ENCODE assay signal across 15 cellular contexts in genomic region chr15:91984006-91984405, GRCh38.
DNase-seq lines count a peak whose midpoint lies in the region; TF ChIP-seq lines count a peak whose summit lies in the region.
"Had no signal": no experiment of that assay in that cellular context is flagged by ENCODE, and none has a peak within 500 bp of the region (broad histone marks: within the 10 kb centered on the region; RNA-seq: fewer than 3 reads in every experiment).

No MANE protein-coding gene starts in this region.

- H3K4me3 Mint-ChIP-seq in nephron progenitor cell, result no peak overlapping the region
- H3K4me3 Mint-ChIP-seq: CD14-positive monocyte; CD8-positive, alpha-beta T cell; H9 had no signal

- no peaks in the 10 kb centered on the region for H3K36me3 Mint-ChIP-seq in nephron progenitor cell (ENCODE audit: low read depth)
- H3K36me3 Mint-ChIP-seq: CD8-positive, alpha-beta T cell had no signal

- H3K27me3 ChIP-seq in ascending aorta (no peaks in the 10 kb centered on the region), vagina (no peaks in the 10 kb centered on the region)

- H3K36me3 ChIP-seq in ascending aorta (no peaks in the 10 kb centered on the region), vagina (no peaks in the 10 kb centered on the region)

- H3K9me3 ChIP-seq in ascending aorta (no peaks in the 10 kb centered on the region), vagina (no peaks in the 10 kb centered on the region)
- H3K9me3 ChIP-seq: A549 had no signal

- DNase-seq in ascending aorta (ENCODE audit: low spot score in 2 of 2) (no peak), coronary artery (ENCODE audit: low spot score) (no peak), nephron progenitor cell (peak; percentile 20), vagina (ENCODE audit: extremely low spot score in 2 of 2) (no peak), HCEC 1CT (no peak), cerebellar cortex (ENCODE audit: low spot score) (no peak)
- DNase-seq: CD8-positive, alpha-beta T cell; COR-L47; DMS153; DND-41; GDM1; GOT3; H9 had no signal

- H3K27ac ChIP-seq in ascending aorta, result peak overlapping the region; percentile 71 to 73
- peak overlapping the region; percentile 65 to 81 for H3K27ac ChIP-seq in coronary artery
- peak overlapping the region; percentile 7 for H3K27ac ChIP-seq in vagina
- H3K27ac ChIP-seq: A549 had no signal

- no peaks in the 10 kb centered on the region for H3K9me3 Mint-ChIP-seq in nephron progenitor cell
- H3K9me3 Mint-ChIP-seq: CD8-positive, alpha-beta T cell; H9 had no signal

- peaks cover 57% of the 10 kb centered on the region for H3K4me1 Mint-ChIP-seq in nephron progenitor cell

- no peak for TF ChIP-seq POLR2A in vagina (IDR thresholded peaks at IDR 0.05)

- peaks cover 18% of the 10 kb centered on the region for H3K27me3 Mint-ChIP-seq in nephron progenitor cell (ENCODE audit: low read depth, poor library complexity)

- TF ChIP-seq CTCF in ascending aorta (IDR thresholded peaks at IDR 0.05), result no peak
- no peak for TF ChIP-seq CTCF in coronary artery (IDR thresholded peaks at IDR 0.05)
- no peak for TF ChIP-seq CTCF in nephron progenitor cell (IDR thresholded peaks at IDR 0.05)
- no peak for TF ChIP-seq CTCF in vagina (IDR thresholded peaks at IDR 0.05)

- H3K4me3 ChIP-seq in ascending aorta, result peak overlapping the region in 1 of 2 donors; percentile 4
- no peak overlapping the region for H3K4me3 ChIP-seq in coronary artery
- H3K4me3 ChIP-seq in vagina, result no peak overlapping the region
- H3K4me3 ChIP-seq: A549 had no signal

- peak overlapping the region; percentile 24 for H3K27ac Mint-ChIP-seq in nephron progenitor cell
- H3K27ac Mint-ChIP-seq: CD8-positive, alpha-beta T cell; H9 had no signal

- intact Hi-C loops in ascending aorta (cut with DNase I), result loop anchor here (5.0 kb wide), 2 partner anchors 43 to 117 kb away; no protein-coding TSS in a partner anchor
- intact Hi-C loops in vagina (cut with DNase I), result loop anchor here (5.0 kb wide), 1 partner anchor 1517 kb away; no protein-coding TSS in a partner anchor

- H3K4me1 ChIP-seq in ascending aorta (peaks cover 11 to 38% of the 10 kb centered on the region in 2 donors), vagina (peaks cover 23% of the 10 kb centered on the region)
- H3K4me1 ChIP-seq: A549 had no signal

Comparison
In these comparisons a context has a peak if more than half of its experiments do, and no peak if none do; other contexts are left out.
1. H3K27ac ChIP-seq: peak in every context shown above with its lines; median percentile 73 in coronary artery; 72 in ascending aorta; 7 in vagina.